8 cellular contexts compared by ENCODE assay signal in the genomic region with DNA sequence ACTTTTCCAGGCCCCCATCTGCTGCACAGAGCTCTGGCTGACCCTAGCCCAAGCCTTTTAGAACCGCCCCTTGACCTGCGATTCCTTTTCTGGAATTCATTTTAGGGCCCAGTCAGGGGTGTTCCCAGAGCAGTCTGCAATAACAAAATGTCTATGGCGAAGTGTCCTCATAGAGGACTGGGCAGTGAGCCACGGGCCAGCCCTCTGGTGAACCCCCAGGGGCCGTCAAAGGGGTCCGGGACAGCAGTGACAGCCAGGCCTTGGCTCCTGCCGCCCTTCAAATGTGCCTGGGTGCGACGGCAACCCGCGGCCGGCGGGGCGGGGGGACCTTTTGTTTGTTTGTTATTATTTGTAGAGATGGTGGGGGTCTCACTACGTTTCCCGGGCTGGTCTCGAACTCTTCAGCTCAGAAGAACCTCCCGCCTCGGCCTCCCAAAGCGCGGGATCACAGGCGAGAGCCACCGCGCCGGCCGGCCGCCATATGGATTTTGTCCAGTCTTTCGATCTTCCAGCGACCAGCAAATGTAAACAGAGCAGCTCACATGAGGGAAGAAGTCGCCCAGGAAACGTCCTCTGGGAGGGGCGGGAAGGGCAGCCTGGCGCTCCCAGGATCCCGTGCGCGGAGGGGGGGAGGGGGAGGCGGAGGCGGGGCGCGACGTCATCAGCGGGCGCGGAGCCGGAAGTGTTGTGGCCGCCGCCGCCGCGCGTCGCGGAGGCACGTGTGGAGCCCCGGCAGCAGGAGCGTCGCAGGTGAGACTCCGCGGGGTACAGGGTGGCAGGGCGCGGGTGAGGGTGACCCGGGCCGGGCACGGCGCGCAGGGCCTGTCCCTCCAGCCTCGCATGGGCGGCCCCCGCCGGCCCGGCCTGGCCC. TPM values are rescaled to one million over a fixed set of nuclear protein-coding genes. Genes with fewer than 3 reads are reported as not detected.
DNase-seq lines count a peak whose midpoint lies in the region; ATAC-seq and TF ChIP-seq lines count a peak whose summit lies in the region.

A gene (plus strand): TSS at position 685 of the 871 bp plus-strand sequence. CDS start 783 bp downstream, outside the sequence.

- no peak for TF ChIP-seq CTCF in GM12864 (IDR thresholded peaks at IDR 0.05; ENCODE audit: low read depth, low read length, missing control alignments)
- TF ChIP-seq CTCF in coronary artery (IDR thresholded peaks at IDR 0.05) = no peak

- ATAC-seq in HG03196 (IDR thresholded peaks at IDR 0.05; ENCODE audit: unreplicated experiment) = peak; percentile 34
- peak; percentile 93 for ATAC-seq in left lobe of liver
- no peak for ATAC-seq in GM18868 (IDR thresholded peaks at IDR 0.05; ENCODE audit: unreplicated experiment)

- DNase-seq in GM12864 (ENCODE audit: low read depth) (no peak), NCI-H510A treated with DMSO at 0.1 percent for 48 hours (lab: John Stamatoyannopoulos, UW) (peak; percentile 81), coronary artery (ENCODE audit: low spot score) (peak; percentile 93), left lobe of liver (ENCODE audit: low spot score) (peak; percentile 93)
- DNase-seq in activated CD4-positive, alpha-beta T cell treated with anti-CD3 and anti-CD28 coated beads, Interleukin-2, amount 50 U/mL, for 1 hour = peak; percentile 75
- peak; percentile 78 to 80 for DNase-seq in stimulated activated CD4-positive, alpha-beta T cell treated with anti-CD3 and anti-CD28 coated beads, Interleukin-2, amount 100 ng/mL, for 24 hours

- H3K4me3 ChIP-seq in GM12864 (ENCODE audit: low read depth, low read length) (peak within 1 kb of the TSS; percentile 82), coronary artery (peak within 1 kb of the TSS; percentile 95)

- H3K27ac ChIP-seq in coronary artery = peak within 1 kb of the TSS; percentile 91 to 94

RNA-seq across cellular contexts. Expression of the gene that starts here (rescaled TPM):
- 6.0 TPM for total RNA-seq in left lobe of liver
